Comparison of ENCODE assay signal across 8 cellular contexts in the genomic region with DNA sequence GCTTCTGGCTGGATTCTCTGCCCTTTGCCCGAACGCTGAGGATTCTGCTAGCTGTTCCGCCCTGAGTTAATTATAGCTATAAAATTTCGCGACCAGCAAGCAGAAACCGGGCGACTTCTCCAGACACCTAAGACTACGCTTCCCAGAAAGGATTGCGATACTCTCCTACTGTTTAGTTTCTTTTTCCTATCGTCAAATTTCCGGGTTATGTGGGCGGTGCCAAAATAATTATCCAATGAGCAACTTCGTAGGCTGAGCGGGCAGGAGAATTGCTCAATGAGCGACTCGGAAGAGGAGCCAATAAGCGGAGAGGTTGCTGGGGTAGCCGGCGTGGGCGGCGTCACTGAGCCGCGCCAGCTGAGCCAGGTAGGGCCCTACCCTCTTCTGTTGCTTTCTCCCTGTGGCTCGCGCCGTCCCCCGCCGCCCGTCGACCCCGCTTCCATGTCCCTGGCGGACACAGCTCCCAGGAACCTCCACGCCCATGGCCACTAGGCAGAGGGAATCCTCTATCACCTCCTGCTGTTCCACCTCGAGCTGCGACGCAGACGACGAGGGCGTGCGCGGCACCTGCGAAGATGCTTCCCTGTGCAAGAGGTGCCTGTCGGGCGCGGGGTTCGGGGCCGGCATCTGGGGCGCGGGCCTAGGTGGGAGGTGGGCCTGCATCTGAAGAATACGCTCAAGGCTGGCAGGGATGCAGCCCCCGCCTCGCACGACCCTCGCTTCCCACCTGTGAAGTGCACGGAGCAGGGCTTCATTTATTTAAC. TPM values are rescaled to one million over a fixed set of nuclear protein-coding genes. Genes with fewer than 3 reads are reported as not detected.
DNase-seq lines count a peak whose midpoint lies in the region; ATAC-seq and TF ChIP-seq lines count a peak whose summit lies in the region.

LCMT1 (plus strand) TSS at position 340 of the 764 bp plus-strand sequence; CDS start at position 482, 142 bp downstream.

- peak; percentile 92 for ATAC-seq in HG02623 (IDR thresholded peaks at IDR 0.05; ENCODE audit: unreplicated experiment)
- ATAC-seq in omental fat pad (ENCODE audit: low FRiP score) = peak; percentile 90

- peak within 1 kb of the TSS; percentile 97 for H3K4me3 Mint-ChIP-seq in activated naive CD8-positive, alpha-beta T cell

- TF ChIP-seq POLR2A in testis (IDR thresholded peaks at IDR 0.05) = peak; percentile 5

- H3K27me3 ChIP-seq in testis = no peaks in the 10 kb centered on the region

- WGBS in testis, 2 donors = 0 to 1% methylated on average over 49 to 55 of the region's 55 CpGs

- peak; percentile 96 for DNase-seq in GM10248 (ENCODE audit: extremely low spot score)
- DNase-seq in NCI-H1105 (lab: John Stamatoyannopoulos, UW) = peak; percentile 95
- peak; percentile 99 for DNase-seq in SKM-1 treated with dmso at 0.1 percent for 144 hours (lab: John Stamatoyannopoulos, UW; ENCODE audit: unreplicated experiment)
- peak; percentile 96 for DNase-seq in glomerular visceral epithelial cell (ENCODE audit: extremely low spot score)
- DNase-seq in omental fat pad (ENCODE audit: low spot score) = peak; percentile 71
- DNase-seq in testis = peak; percentile 97

- H3K4me1 Mint-ChIP-seq in activated naive CD8-positive, alpha-beta T cell (ENCODE audit: low read depth) = peaks cover 57% of the 10 kb centered on the region

- no peaks in the 10 kb centered on the region for H3K27me3 Mint-ChIP-seq in activated naive CD8-positive, alpha-beta T cell

- TF ChIP-seq CTCF in GM10248 (IDR thresholded peaks at IDR 0.05; ENCODE audit: control extremely low read depth, extremely low read depth, low read depth, missing control alignments) (no peak), omental fat pad (IDR thresholded peaks at IDR 0.05) (no peak), testis (IDR thresholded peaks at IDR 0.05) (no peak)

- H3K9me3 ChIP-seq in testis = no peaks in the 10 kb centered on the region

- peaks cover 4% of the 10 kb centered on the region for H3K36me3 Mint-ChIP-seq in activated naive CD8-positive, alpha-beta T cell

- H3K9me3 Mint-ChIP-seq in activated naive CD8-positive, alpha-beta T cell (ENCODE audit: low read depth) = no peaks in the 10 kb centered on the region

- H3K27ac ChIP-seq in testis = peak within 1 kb of the TSS; percentile 82 to 88

- peaks cover 11% of the 10 kb centered on the region for H3K4me1 ChIP-seq in testis

- CTCF ChIA-PET in GM10248 (lab: Yijun Ruan, JAX) = interaction anchor here (0.8 to 5.4 kb wide), 4 partner anchors 15 to 114 kb away, joined by 3 to 19 read pairs (median 4); no protein-coding TSS in a partner anchor

- POLR2A ChIA-PET in GM10248 (lab: Yijun Ruan, JAX) = interaction anchor here (0.5 kb wide), 1 partner anchor 63 kb away, joined by 3 read pairs; no protein-coding TSS in a partner anchor

- H3K27ac Mint-ChIP-seq in activated naive CD8-positive, alpha-beta T cell = peak within 1 kb of the TSS; percentile 98

- peak within 1 kb of the TSS; percentile 79 to 94 for H3K4me3 ChIP-seq in testis

- intact Hi-C loops in testis (cut with DNase I; ENCODE audit: low total_unique reads) = loop anchor here (10.0 kb wide), 1 partner anchor 47 kb away; no protein-coding TSS in a partner anchor

- no peaks in the 10 kb centered on the region for H3K36me3 ChIP-seq in testis (ENCODE audit: low read depth, missing control alignments)

RNA-seq across cellular contexts. Expression of gene LCMT1, which starts in this region (rescaled TPM):
- total RNA-seq in omental fat pad (10 to 100 TPM; 22.5 to 28.7 (median 24.8) TPM), testis (100 to 1,000 TPM in 1 of 2 donors, 10 to 100 TPM in 1; 89.1 to 101 TPM)
- polyA plus RNA-seq in testis (ENCODE audit: insufficient read depth, low read depth, low replicate concordance) = 89.0 TPM

Comparison
In these comparisons a context has a peak if more than half of its experiments do, and no peak if none do; other contexts are left out.
1. Peak in every context shown above with its lines: DNase-seq, ATAC-seq, H3K4me3 ChIP-seq and H3K27ac ChIP-seq.